In the genomic region with DNA sequence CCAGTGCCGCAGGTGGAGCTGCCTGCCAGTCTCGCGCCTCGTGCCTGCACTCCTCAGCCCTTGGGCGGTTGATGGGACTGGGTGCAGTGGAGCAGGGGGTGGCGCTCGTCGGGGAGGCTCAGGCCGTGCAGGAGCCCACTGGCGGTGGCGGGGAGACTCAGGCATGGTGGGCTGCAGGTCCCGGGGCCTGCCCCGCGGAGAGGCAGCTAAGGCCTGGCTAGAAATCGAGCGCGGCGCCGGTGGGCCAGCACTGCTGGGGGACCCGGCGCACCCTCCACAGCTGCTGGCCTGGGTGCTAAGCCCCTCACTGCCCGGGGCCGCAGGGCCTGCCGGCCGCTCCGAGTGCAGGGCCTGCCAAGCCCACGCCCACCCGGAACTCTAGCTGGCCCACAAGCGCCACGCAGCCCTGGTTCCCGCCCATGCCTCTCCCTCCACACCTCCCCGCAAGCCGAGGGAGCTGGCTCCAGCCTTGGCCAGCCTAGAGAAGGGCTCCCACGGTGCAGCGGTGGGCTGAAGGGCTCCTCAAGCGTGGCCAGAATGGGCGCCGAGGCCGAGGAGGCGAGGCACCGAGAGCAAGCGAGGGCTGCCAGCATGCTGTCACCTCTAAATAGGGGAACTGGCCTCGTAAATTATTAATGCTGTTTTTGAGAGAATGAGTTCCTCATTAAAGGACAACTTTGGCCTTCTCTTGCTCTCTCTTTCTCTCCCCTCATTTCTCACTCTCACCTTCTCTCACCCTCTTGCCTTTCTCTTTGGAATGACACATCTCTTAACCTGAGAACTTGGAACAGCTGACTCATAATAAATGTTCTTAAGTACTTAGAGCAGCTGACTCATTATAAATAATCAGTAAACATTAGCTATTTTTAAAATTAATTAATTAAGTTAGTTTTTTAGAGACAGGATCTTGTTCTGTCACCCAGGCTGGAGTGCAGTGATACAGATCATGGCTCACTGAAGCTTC, we compare ENCODE assay signal across 20 cellular contexts.
"Had no signal": no experiment of that assay in that cellular context is flagged by ENCODE, and none has a peak within 500 bp of the region (broad histone marks: within the 10 kb centered on the region; RNA-seq: fewer than 3 reads in every experiment).

No MANE protein-coding gene starts in this region.

- H3K4me3 Mint-ChIP-seq: activated B cell treated with CpG ODN at 0.5 μM for 24 hours; activated CD4-positive, alpha-beta T cell treated with anti-CD3 and anti-CD28 coated beads, Interleukin-2, amount 10 ng/mL, durations not matched to agents 24 days and 14 days; activated CD8-positive, alpha-beta T cell treated with anti-CD3 and anti-CD28 coated beads, Interleukin-2, amount 10 ng/mL, durations not matched to agents 7 days and 5 days; activated naive CD4-positive, alpha-beta T cell treated with anti-CD3 and anti-CD28 coated beads, Interleukin-2, amount 50 U/mL, for 24 hours; dendritic cell treated with granulocyte-macrophage colony-stimulating factor and Interleukin-4, amounts not matched to agents 40 ng/mL and 50 ng/mL, for 4 days; nephron progenitor cell; T-cell had no signal

- H3K9me3 ChIP-seq: gastroesophageal sphincter, vagina had no signal

- ATAC-seq: activated CD8-positive, alpha-beta T cell treated with anti-CD3 and anti-CD28 coated beads, Interleukin-2, amount 10 ng/mL, durations not matched to agents 7 days and 5 days; gastroesophageal sphincter; SK-N-SH treated with all-trans-retinoic acid at 6 μM for 48 hours; stimulated activated naive CD8-positive, alpha-beta T cell treated with anti-CD3 and anti-CD28 coated beads, Interleukin-15, Interleukin-2, amounts not matched to agents 100 U/mL and 50 U/mL, for 24 hours; T-cell had no signal

- DNase-seq: activated B cell treated with CpG ODN at 0.5 μM for 24 hours; activated CD4-positive, alpha-beta T cell treated with anti-CD3 and anti-CD28 coated beads, Interleukin-2, amount 10 ng/mL, durations not matched to agents 24 days and 14 days; activated CD8-positive, alpha-beta memory T cell treated with anti-CD3 and anti-CD28 coated beads, Interleukin-2, amount 50 U/mL, for 4 hours; activated CD8-positive, alpha-beta T cell treated with anti-CD3 and anti-CD28 coated beads, Interleukin-2, amount 10 ng/mL, durations not matched to agents 7 days and 5 days; activated effector memory CD4-positive, alpha-beta T cell treated with Interleukin-2 at 50 U/mL for 16 hours; activated T-cell treated with anti-CD3 and anti-CD28 coated beads, Interleukin-2, amount 50 U/mL, for 48 hours; effector memory CD4-positive, alpha-beta T cell; midbrain; nephron progenitor cell; nucleus accumbens; stimulated activated CD4-positive, alpha-beta T cell treated with anti-CD3 and anti-CD28 coated beads, Interleukin-2, amount 100 ng/mL, for 24 hours; stimulated activated naive CD8-positive, alpha-beta T cell treated with anti-CD3 and anti-CD28 coated beads, Interleukin-15, Interleukin-2, amounts not matched to agents 100 U/mL and 50 U/mL, for 24 hours; T-cell; trophoblast cell had no signal

- H3K27me3 ChIP-seq: gastroesophageal sphincter, vagina had no signal

- H3K4me3 ChIP-seq: gastroesophageal sphincter, vagina had no signal

- H3K27ac Mint-ChIP-seq: activated B cell treated with CpG ODN at 0.5 μM for 24 hours; activated CD4-positive, alpha-beta T cell treated with anti-CD3 and anti-CD28 coated beads, Interleukin-2, amount 10 ng/mL, durations not matched to agents 24 days and 14 days; activated CD8-positive, alpha-beta T cell treated with anti-CD3 and anti-CD28 coated beads, Interleukin-2, amount 10 ng/mL, durations not matched to agents 7 days and 5 days; activated naive CD4-positive, alpha-beta T cell treated with anti-CD3 and anti-CD28 coated beads, Interleukin-2, amount 50 U/mL, for 24 hours; dendritic cell treated with granulocyte-macrophage colony-stimulating factor and Interleukin-4, amounts not matched to agents 40 ng/mL and 50 ng/mL, for 4 days; nephron progenitor cell; T-cell had no signal

- H3K36me3 ChIP-seq: vagina had no signal

- FAIRE-seq: astrocyte had no signal

- H3K9me3 Mint-ChIP-seq: activated B cell treated with CpG ODN at 0.5 μM for 24 hours; activated CD4-positive, alpha-beta T cell treated with anti-CD3 and anti-CD28 coated beads, Interleukin-2, amount 10 ng/mL, durations not matched to agents 24 days and 14 days; activated naive CD4-positive, alpha-beta T cell treated with anti-CD3 and anti-CD28 coated beads, Interleukin-2, amount 50 U/mL, for 24 hours; dendritic cell treated with granulocyte-macrophage colony-stimulating factor and Interleukin-4, amounts not matched to agents 40 ng/mL and 50 ng/mL, for 4 days; T-cell had no signal

- H3K27ac ChIP-seq: gastroesophageal sphincter, vagina had no signal
